Comparison of ENCODE assay signal across 8 cellular contexts in the genomic region with DNA sequence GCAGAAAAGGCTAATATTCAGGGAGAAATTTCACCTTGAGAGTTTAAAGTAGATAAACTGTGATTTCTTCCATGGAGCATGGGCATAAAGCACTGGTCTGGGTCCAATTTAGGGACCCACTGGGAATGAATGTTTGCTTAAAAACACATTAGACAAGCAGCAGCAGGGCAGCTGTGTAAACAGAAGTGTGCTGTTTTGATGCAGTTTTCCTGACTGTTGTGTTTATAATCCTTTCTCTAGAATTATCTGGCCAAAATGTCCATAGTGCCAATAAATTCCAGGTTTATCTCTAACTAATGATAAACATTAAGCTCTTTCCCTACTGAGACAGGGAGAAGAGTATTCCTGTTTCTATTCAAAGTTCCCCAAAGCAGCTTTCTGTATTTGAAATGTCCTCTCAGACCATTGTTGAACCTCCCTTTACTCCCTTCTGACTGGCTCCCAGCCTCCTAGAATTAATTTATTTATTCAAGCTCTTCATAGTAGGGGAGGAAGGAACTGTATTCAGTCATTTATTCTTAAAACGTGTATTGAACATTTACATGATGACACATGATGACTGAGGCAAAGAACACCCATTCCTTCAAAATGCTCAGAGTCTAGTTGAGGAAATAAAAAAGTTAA. TPM values are rescaled to one million over a fixed set of nuclear protein-coding genes. Genes with fewer than 3 reads are reported as not detected.
DNase-seq lines count a peak whose midpoint lies in the region; ATAC-seq, FAIRE-seq and TF ChIP-seq lines count a peak whose summit lies in the region.

No MANE protein-coding gene starts in this region.

- peak overlapping the region; percentile 59 for H3K27ac Mint-ChIP-seq in mesothelial cell of epicardium
- H3K27ac Mint-ChIP-seq in CD14-positive monocyte: peak overlapping the region in 2 of 7 donors; percentile 36 to 63

- FAIRE-seq in urothelium cell line (lab: Jason Lieb, UNC): no peak

- no peak for ATAC-seq in GM18867 (IDR thresholded peaks at IDR 0.05; ENCODE audit: unreplicated experiment)
- no peak for ATAC-seq in HG02642 (IDR thresholded peaks at IDR 0.05; ENCODE audit: poor library complexity, unreplicated experiment)

- H3K27me3 Mint-ChIP-seq in mesothelial cell of epicardium (ENCODE audit: low read depth): no peaks in the 10 kb centered on the region
- no peaks in the 10 kb centered on the region for H3K27me3 Mint-ChIP-seq in CD14-positive monocyte (ENCODE audit: low read depth in 3 of 3)

- intact Hi-C loops in CD14-positive monocyte (cut with micrococcal nuclease): loop anchor here in 1 of 2 donors (5.0 kb wide), 1 partner anchor 63 kb away; no protein-coding TSS in a partner anchor

- H3K36me3 Mint-ChIP-seq in mesothelial cell of epicardium: no peaks in the 10 kb centered on the region
- no peaks in the 10 kb centered on the region for H3K36me3 Mint-ChIP-seq in CD14-positive monocyte

- H3K4me1 Mint-ChIP-seq in mesothelial cell of epicardium (peaks cover 14% of the 10 kb centered on the region), CD14-positive monocyte (peaks cover 32% of the 10 kb centered on the region)

- DNase-seq in A172 (ENCODE audit: low spot score): peak; percentile 70
- DNase-seq in NCI-H187 treated with DMSO at 0.1 percent for 48 hours (lab: John Stamatoyannopoulos, UW): peak; percentile 3
- peak; percentile 54 for DNase-seq in cerebellar cortex (ENCODE audit: low spot score)
- no peak for DNase-seq in mesothelial cell of epicardium (ENCODE audit: low spot score in 2 of 2, unreplicated experiment in 2 of 2)
- no peak for DNase-seq in urothelium cell line (ENCODE audit: low spot score)
- no peak for DNase-seq in CD14-positive monocyte (ENCODE audit: low spot score)

- H3K9me3 Mint-ChIP-seq in mesothelial cell of epicardium (no peaks in the 10 kb centered on the region), CD14-positive monocyte (peaks cover 0 to 2% (median 0%) of the 10 kb centered on the region in 7 donors)

- no peak overlapping the region for H3K4me3 Mint-ChIP-seq in mesothelial cell of epicardium
- no peak overlapping the region for H3K4me3 Mint-ChIP-seq in CD14-positive monocyte

- TF ChIP-seq CTCF in mesothelial cell of epicardium (IDR thresholded peaks at IDR 0.05; ENCODE audit: unreplicated experiment) (no peak), CD14-positive monocyte (IDR thresholded peaks at IDR 0.05) (no peak)

RNA-seq across cellular contexts. Expression of gene TM4SF18, which starts 7.0 kb away (rescaled TPM):
- total RNA-seq in A172 (2014; rRNA removed; shearing (Covaris generic)): 0.45 and 2.1 TPM in 2 replicates
- total RNA-seq in mesothelial cell of epicardium: 0.13 to 0.14 TPM in 2 of 3 replicates, not detected in the other
- not detected for polyA plus RNA-seq in CD14-positive monocyte

RNA-seq across cellular contexts. Expression of gene TM4SF1, which starts 37.0 kb away (rescaled TPM):
- 154 and 177 TPM in 2 replicates for total RNA-seq in A172 (2014; rRNA removed; shearing (Covaris generic))
- 39.2 to 52.2 TPM (median 43.5 TPM) in 3 replicates for total RNA-seq in mesothelial cell of epicardium
- polyA plus RNA-seq in CD14-positive monocyte: not detected

Comparison
In these comparisons a context has a peak if more than half of its experiments do, and no peak if none do; other contexts are left out.
1. DNase-seq: peak in A172 (single experiment), NCI-H187 treated with DMSO at 0.1 percent for 48 hours (single experiment) and cerebellar cortex (single experiment); none in mesothelial cell of epicardium (0 of 2), urothelium cell line (single experiment) and CD14-positive monocyte (single experiment).